Comparison of ENCODE assay signal across 8 cellular contexts in the genomic region with DNA sequence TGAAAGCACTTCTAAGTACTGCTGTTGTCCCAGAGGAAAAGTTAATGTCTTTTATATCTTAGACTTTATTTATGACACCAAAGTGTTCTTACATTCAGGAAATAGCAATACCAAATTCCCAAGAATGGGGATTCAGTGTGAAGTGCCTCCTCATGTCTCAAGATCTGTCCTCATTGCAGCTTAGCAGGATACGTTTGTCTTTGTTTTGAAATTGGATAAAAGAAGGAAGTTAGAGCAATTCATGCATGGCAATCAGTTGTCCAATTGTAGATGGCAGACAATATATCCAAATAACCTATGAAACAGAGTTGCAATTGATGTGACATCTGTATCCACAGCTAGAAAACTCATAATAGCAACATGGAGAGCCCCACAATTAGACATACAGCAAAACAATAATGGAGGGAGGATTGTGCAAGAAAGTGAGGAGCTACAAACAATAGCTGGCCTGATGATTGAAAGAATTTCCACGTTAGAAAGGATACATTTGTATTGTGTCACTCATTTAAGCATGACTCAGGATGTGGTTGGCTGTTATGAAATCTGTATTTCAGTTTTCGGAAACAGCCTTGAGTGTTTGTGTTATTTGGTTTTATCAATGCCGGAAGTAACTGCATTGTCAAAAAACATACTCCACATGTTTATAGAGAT.
A peak's percentile ranks its signal among the peaks of the same experiment; 100 is the strongest.
DNase-seq lines count a peak whose midpoint lies in the region; FAIRE-seq and TF ChIP-seq lines count a peak whose summit lies in the region.

No MANE protein-coding gene starts in this region.

- no peak overlapping the region for H3K4me3 ChIP-seq in choroid plexus epithelial cell (ENCODE audit: low read depth, low read length)
- H3K4me3 ChIP-seq in small intestine (ENCODE audit: low read depth in 1 of 2, low read length in 2 of 2), result no peak overlapping the region

- H3K9me3 Mint-ChIP-seq in activated CD4-positive, alpha-beta T cell treated with anti-CD3 and anti-CD28 coated beads, Interleukin-2, amount 10 ng/mL, durations not matched to agents 7 days and 5 days, result peaks cover 4% of the 10 kb centered on the region

- H3K27ac Mint-ChIP-seq in activated CD4-positive, alpha-beta T cell treated with anti-CD3 and anti-CD28 coated beads, Interleukin-2, amount 10 ng/mL, durations not matched to agents 7 days and 5 days, result peak overlapping the region; percentile 71

- 47 to 65% (median 50%) methylated on average over 4 of the region's 4 CpGs for WGBS in small intestine, 3 donors

- no peaks in the 10 kb centered on the region for H3K4me1 ChIP-seq in small intestine (ENCODE audit: control insufficient read depth in 2 of 2, insufficient read depth in 1 of 2, low read depth in 1 of 2, low read length in 1 of 2)

- CTCF ChIA-PET in activated CD4-positive, alpha-beta T cell treated with anti-CD3 and anti-CD28 coated beads, Interleukin-2, amount 10 ng/mL, durations not matched to agents 7 days and 5 days (lab: Charles Lee), result no interaction called here

- H3K27ac ChIP-seq in small intestine (ENCODE audit: low read depth in 1 of 2, low read length in 1 of 2), result no peak overlapping the region
- no peak overlapping the region for H3K27ac ChIP-seq in caudate nucleus (ENCODE audit: low read depth, low read length)

- TF ChIP-seq CTCF in choroid plexus epithelial cell (conservative IDR thresholded peaks at IDR 0.05; ENCODE audit: low read depth, low read length), result no peak

- H3K4me1 Mint-ChIP-seq in activated CD4-positive, alpha-beta T cell treated with anti-CD3 and anti-CD28 coated beads, Interleukin-2, amount 10 ng/mL, durations not matched to agents 7 days and 5 days, result peaks cover 11% of the 10 kb centered on the region

- no peak overlapping the region for H3K4me3 Mint-ChIP-seq in activated CD4-positive, alpha-beta T cell treated with anti-CD3 and anti-CD28 coated beads, Interleukin-2, amount 10 ng/mL, durations not matched to agents 7 days and 5 days

- no peak for FAIRE-seq in small intestine (lab: Jason Lieb, UNC)

- no peaks in the 10 kb centered on the region for H3K36me3 ChIP-seq in small intestine (ENCODE audit: control insufficient read depth in 2 of 2, insufficient read depth in 2 of 2, low read length in 2 of 2)

- H3K9me3 ChIP-seq in small intestine (ENCODE audit: control insufficient read depth, low read depth), result no peaks in the 10 kb centered on the region

- H3K27me3 ChIP-seq in small intestine (ENCODE audit: control insufficient read depth in 2 of 2, insufficient read depth in 2 of 2, low read length in 2 of 2), result no peaks in the 10 kb centered on the region

- no peaks in the 10 kb centered on the region for H3K27me3 Mint-ChIP-seq in activated CD4-positive, alpha-beta T cell treated with anti-CD3 and anti-CD28 coated beads, Interleukin-2, amount 10 ng/mL, durations not matched to agents 7 days and 5 days

- H3K36me3 Mint-ChIP-seq in activated CD4-positive, alpha-beta T cell treated with anti-CD3 and anti-CD28 coated beads, Interleukin-2, amount 10 ng/mL, durations not matched to agents 7 days and 5 days (ENCODE audit: low read depth), result peaks cover 1% of the 10 kb centered on the region

- DNase-seq in activated CD4-positive, alpha-beta T cell treated with anti-CD3 and anti-CD28 coated beads, Interleukin-2, amount 10 ng/mL, durations not matched to agents 7 days and 5 days, result peak; percentile 31
- DNase-seq in activated CD4-positive, alpha-beta T cell treated with anti-CD3 and anti-CD28 coated beads, Interleukin-2, amount 50 U/mL, for 4 hours, result no peak
- DNase-seq in Kasumi-1 (lab: John Stamatoyannopoulos, UW) (peak; percentile 53 to 57), choroid plexus epithelial cell (ENCODE audit: low read depth) (peak; percentile 86), small intestine (peak; percentile 35), islet precursor cell (no peak), cortex of kidney (lab: John Stamatoyannopoulos, UW) (no peak), caudate nucleus (lab: John Stamatoyannopoulos, UW) (no peak)

- POLR2A ChIA-PET in activated CD4-positive, alpha-beta T cell treated with anti-CD3 and anti-CD28 coated beads, Interleukin-2, amount 10 ng/mL, durations not matched to agents 7 days and 5 days (lab: Charles Lee), result no interaction called here

Comparison
In these comparisons a context has a peak if more than half of its experiments do, and no peak if none do; other contexts are left out.
1. DNase-seq: peak in activated CD4-positive, alpha-beta T cell treated with anti-CD3 and anti-CD28 coated beads, Interleukin-2, amount 10 ng/mL, durations not matched to agents 7 days and 5 days (single experiment), Kasumi-1 (2 of 2), choroid plexus epithelial cell (single experiment) and small intestine (single experiment); none in activated CD4-positive, alpha-beta T cell treated with anti-CD3 and anti-CD28 coated beads, Interleukin-2, amount 50 U/mL, for 4 hours (0 of 2), islet precursor cell (single experiment), cortex of kidney (single experiment) and caudate nucleus (0 of 61).